In genomic region chr18:77127769-77128671, GRCh38 we compare ENCODE assay signal across 1 cellular context.
TF ChIP-seq lines count a peak whose summit lies in the region.

No MANE protein-coding gene starts in this region.

TF ChIP-seq in GM23338, 12 proteins besides CTCF, POLR2A, EP300 and RAD21 (continued from another document):
- no peak for TF ChIP-seq ZNF462 (CRISPR knock-in tag; IDR thresholded peaks at IDR 0.05)
- TF ChIP-seq EZH2phosphoT487 (IDR thresholded peaks at IDR 0.05; ENCODE audit: unreplicated experiment) = no peak
- TF ChIP-seq ZNF331 (CRISPR knock-in tag; IDR thresholded peaks at IDR 0.05; ENCODE audit: low read depth) = no peak
- TF ChIP-seq NANOG (IDR thresholded peaks at IDR 0.05; ENCODE audit: borderline replicate concordance) = no peak
